3 cellular contexts compared by ENCODE assay signal in genomic region chr20:53580376-53581111, GRCh38.
TF ChIP-seq lines count a peak whose summit lies in the region.

No MANE protein-coding gene starts in this region.

TF ChIP-seq in A549, 52 proteins besides CTCF, POLR2A, EP300 and RAD21:
- TF ChIP-seq RNF2 (IDR thresholded peaks at IDR 0.05; ENCODE audit: borderline replicate concordance, low read depth): no peak
- TF ChIP-seq, protein P1, sequence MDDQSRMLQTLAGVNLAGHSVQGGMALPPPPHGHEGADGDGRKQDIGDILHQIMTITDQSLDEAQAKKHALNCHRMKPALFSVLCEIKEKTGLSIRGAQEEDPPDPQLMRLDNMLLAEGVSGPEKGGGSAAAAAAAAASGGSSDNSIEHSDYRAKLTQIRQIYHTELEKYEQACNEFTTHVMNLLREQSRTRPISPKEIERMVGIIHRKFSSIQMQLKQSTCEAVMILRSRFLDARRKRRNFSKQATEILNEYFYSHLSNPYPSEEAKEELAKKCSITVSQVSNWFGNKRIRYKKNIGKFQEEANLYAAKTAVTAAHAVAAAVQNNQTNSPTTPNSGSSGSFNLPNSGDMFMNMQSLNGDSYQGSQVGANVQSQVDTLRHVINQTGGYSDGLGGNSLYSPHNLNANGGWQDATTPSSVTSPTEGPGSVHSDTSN (IDR thresholded peaks at IDR 0.05): no peak
- TF ChIP-seq MAFK (IDR thresholded peaks at IDR 0.05; ENCODE audit: partially characterized antibody): no peak
- no peak for TF ChIP-seq FOXS1 (CRISPR knock-in tag; IDR thresholded peaks at IDR 0.05)
- no peak for TF ChIP-seq JUN (IDR thresholded peaks at IDR 0.05)
- no peak for TF ChIP-seq HDAC2 (IDR thresholded peaks at IDR 0.05)
- TF ChIP-seq CBX8 (IDR thresholded peaks at IDR 0.05): no peak
- TF ChIP-seq HOXB13 (CRISPR knock-in tag; IDR thresholded peaks at IDR 0.05; ENCODE audit: low read depth): no peak
- no peak for TF ChIP-seq JUNB (IDR thresholded peaks at IDR 0.05)
- TF ChIP-seq, protein P2, sequence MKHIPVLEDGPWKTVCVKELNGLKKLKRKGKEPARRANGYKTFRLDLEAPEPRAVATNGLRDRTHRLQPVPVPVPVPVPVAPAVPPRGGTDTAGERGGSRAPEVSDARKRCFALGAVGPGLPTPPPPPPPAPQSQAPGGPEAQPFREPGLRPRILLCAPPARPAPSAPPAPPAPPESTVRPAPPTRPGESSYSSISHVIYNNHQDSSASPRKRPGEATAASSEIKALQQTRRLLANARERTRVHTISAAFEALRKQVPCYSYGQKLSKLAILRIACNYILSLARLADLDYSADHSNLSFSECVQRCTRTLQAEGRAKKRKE (CRISPR knock-in tag; IDR thresholded peaks at IDR 0.05; ENCODE audit: low read depth): no peak

TF ChIP-seq in HCT116, 20 proteins besides CTCF, POLR2A, EP300 and RAD21:
- TF ChIP-seq REST (IDR thresholded peaks at IDR 0.05; ENCODE audit: low read depth): no peak
- TF ChIP-seq, protein P3, sequence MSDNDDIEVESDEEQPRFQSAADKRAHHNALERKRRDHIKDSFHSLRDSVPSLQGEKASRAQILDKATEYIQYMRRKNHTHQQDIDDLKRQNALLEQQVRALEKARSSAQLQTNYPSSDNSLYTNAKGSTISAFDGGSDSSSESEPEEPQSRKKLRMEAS (IDR thresholded peaks at IDR 0.05): no peak
- TF ChIP-seq SRF (IDR thresholded peaks at IDR 0.05; ENCODE audit: low read depth): no peak
- TF ChIP-seq ZNF274 (IDR thresholded peaks at IDR 0.05; ENCODE audit: low read depth, low read length): no peak
- no peak for TF ChIP-seq POLR2AphosphoS5 (IDR thresholded peaks at IDR 0.05; ENCODE audit: low read depth, low read length)
- no peak for TF ChIP-seq ATF3 (IDR thresholded peaks at IDR 0.05)
- no peak for TF ChIP-seq SP1 (IDR thresholded peaks at IDR 0.05; ENCODE audit: low read depth)
- TF ChIP-seq CEBPB (IDR thresholded peaks at IDR 0.05; ENCODE audit: low read depth): no peak
- no peak for TF ChIP-seq EGR1 (IDR thresholded peaks at IDR 0.05; ENCODE audit: low read depth)
- TF ChIP-seq, protein P4, sequence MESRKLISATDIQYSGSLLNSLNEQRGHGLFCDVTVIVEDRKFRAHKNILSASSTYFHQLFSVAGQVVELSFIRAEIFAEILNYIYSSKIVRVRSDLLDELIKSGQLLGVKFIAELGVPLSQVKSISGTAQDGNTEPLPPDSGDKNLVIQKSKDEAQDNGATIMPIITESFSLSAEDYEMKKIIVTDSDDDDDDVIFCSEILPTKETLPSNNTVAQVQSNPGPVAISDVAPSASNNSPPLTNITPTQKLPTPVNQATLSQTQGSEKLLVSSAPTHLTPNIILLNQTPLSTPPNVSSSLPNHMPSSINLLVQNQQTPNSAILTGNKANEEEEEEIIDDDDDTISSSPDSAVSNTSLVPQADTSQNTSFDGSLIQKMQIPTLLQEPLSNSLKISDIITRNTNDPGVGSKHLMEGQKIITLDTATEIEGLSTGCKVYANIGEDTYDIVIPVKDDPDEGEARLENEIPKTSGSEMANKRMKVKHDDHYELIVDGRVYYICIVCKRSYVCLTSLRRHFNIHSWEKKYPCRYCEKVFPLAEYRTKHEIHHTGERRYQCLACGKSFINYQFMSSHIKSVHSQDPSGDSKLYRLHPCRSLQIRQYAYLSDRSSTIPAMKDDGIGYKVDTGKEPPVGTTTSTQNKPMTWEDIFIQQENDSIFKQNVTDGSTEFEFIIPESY (IDR thresholded peaks at IDR 0.05; ENCODE audit: extremely low read depth, insufficient replicate concordance, low read length): no peak
- no peak for TF ChIP-seq EZH2phosphoT487 (IDR thresholded peaks at IDR 0.05; ENCODE audit: borderline replicate concordance)
TF ChIP-seq in HCT116: peak in this region for 0.

TF ChIP-seq in GM12878, 131 proteins besides CTCF, POLR2A, EP300 and RAD21:
- TF ChIP-seq MXI1 (IDR thresholded peaks at IDR 0.05; ENCODE audit: low read depth, low read length) (0 out of 2 replicates have a peak, but pooled peaks have one; percentile 58), ETV6 (conservative IDR thresholded peaks at IDR 0.05 in 1 of 2, IDR thresholded peaks at IDR 0.05 in 1 of 2; ENCODE audit: borderline replicate concordance in 1 of 2, low read depth in 1 of 2) (peak in 1 of 2 experiments; percentile 86; a peak in 2 of 4 replicates), NFXL1 (IDR thresholded peaks at IDR 0.05; ENCODE audit: borderline replicate concordance) (peak; percentile 42), IKZF1 (conservative IDR thresholded peaks at IDR 0.05) (0 out of 2 replicates have a peak, but pooled peaks have one; percentile 7)
- TF ChIP-seq, protein P5, sequence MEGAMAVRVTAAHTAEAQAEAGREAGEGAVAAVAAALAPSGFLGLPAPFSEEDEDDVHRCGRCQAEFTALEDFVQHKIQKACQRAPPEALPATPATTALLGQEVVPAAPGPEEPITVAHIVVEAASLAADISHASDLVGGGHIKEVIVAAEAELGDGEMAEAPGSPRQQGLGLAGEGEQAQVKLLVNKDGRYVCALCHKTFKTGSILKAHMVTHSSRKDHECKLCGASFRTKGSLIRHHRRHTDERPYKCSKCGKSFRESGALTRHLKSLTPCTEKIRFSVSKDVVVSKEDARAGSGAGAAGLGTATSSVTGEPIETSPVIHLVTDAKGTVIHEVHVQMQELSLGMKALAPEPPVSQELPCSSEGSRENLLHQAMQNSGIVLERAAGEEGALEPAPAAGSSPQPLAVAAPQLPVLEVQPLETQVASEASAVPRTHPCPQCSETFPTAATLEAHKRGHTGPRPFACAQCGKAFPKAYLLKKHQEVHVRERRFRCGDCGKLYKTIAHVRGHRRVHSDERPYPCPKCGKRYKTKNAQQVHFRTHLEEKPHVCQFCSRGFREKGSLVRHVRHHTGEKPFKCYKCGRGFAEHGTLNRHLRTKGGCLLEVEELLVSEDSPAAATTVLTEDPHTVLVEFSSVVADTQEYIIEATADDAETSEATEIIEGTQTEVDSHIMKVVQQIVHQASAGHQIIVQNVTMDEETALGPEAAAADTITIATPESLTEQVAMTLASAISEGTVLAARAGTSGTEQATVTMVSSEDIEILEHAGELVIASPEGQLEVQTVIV (IDR thresholded peaks at IDR 0.05; ENCODE audit: borderline replicate concordance, partially characterized antibody): no peak
- TF ChIP-seq, protein P6, sequence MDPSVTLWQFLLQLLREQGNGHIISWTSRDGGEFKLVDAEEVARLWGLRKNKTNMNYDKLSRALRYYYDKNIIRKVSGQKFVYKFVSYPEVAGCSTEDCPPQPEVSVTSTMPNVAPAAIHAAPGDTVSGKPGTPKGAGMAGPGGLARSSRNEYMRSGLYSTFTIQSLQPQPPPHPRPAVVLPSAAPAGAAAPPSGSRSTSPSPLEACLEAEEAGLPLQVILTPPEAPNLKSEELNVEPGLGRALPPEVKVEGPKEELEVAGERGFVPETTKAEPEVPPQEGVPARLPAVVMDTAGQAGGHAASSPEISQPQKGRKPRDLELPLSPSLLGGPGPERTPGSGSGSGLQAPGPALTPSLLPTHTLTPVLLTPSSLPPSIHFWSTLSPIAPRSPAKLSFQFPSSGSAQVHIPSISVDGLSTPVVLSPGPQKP (IDR thresholded peaks at IDR 0.05; ENCODE audit: low read depth, low read length): no peak
